In genomic region chr2:105403785-105404698, GRCh38 we compare ENCODE assay signal across 8 cellular contexts. TPM values are rescaled to one million over a fixed set of nuclear protein-coding genes. Genes with fewer than 3 reads are reported as not detected.
DNase-seq lines count a peak whose midpoint lies in the region; ATAC-seq and TF ChIP-seq lines count a peak whose summit lies in the region.

No MANE protein-coding gene starts in this region.

- peak overlapping the region; percentile 1; the same call in 1 of the 2 replicates for H3K4me3 ChIP-seq in AG10803 (ENCODE audit: low read length)
- no peak overlapping the region for H3K4me3 ChIP-seq in MM.1S (ENCODE audit: low read length)
- H3K4me3 ChIP-seq in breast epithelium, result peak overlapping the region in 1 of 3 donors; percentile 28
- H3K4me3 ChIP-seq in mucosa of rectum (ENCODE audit: low read length in 2 of 2), result peak overlapping the region in 1 of 2 donors; percentile 39

- H3K27me3 ChIP-seq in MM.1S (replicated peaks; ENCODE audit: insufficient read depth, low read length) (no peaks in the 10 kb centered on the region), breast epithelium (no peaks in the 10 kb centered on the region), mucosa of rectum (ENCODE audit: control insufficient read depth in 2 of 2, insufficient read depth in 2 of 2, low read length in 2 of 2) (peaks cover 0 to 5% of the 10 kb centered on the region in 2 donors)

- DNase-seq in AG10803 (ENCODE audit: low read depth) (peak; percentile 96), MM.1S (no peak), breast epithelium (ENCODE audit: low spot score in 2 of 2) (peak in 1 of 2 donors; percentile 76), GM13977 (ENCODE audit: low spot score) (no peak), hippocampal formation (lab: John Stamatoyannopoulos, UW) (no peak)
- DNase-seq in activated CD4-positive, alpha-beta T cell treated with anti-CD3 and anti-CD28 coated beads, Interleukin-2, amount 50 U/mL, for 4 hours, result no peak

- H3K9me3 ChIP-seq in MM.1S (replicated peaks; ENCODE audit: insufficient read depth, low read length), result no peaks in the 10 kb centered on the region
- H3K9me3 ChIP-seq in breast epithelium, result no peaks in the 10 kb centered on the region
- no peaks in the 10 kb centered on the region for H3K9me3 ChIP-seq in mucosa of rectum (ENCODE audit: control insufficient read depth in 2 of 2, low read length in 2 of 2)

- in situ Hi-C loops in GM13977 (cut with MboI; ENCODE audit: low pct_unique_long_range_greater_than_20kb, low sequenced_read_pairs, unreplicated experiment), result no loop called here

- no peaks in the 10 kb centered on the region for H4K20me1 ChIP-seq in MM.1S (ENCODE audit: insufficient read depth, low read length)

- TF ChIP-seq CTCF in AG10803 (conservative IDR thresholded peaks at IDR 0.05; ENCODE audit: low read length) (peak; percentile 57), MM.1S (IDR thresholded peaks at IDR 0.05; ENCODE audit: low read length) (peak; percentile 9; the same call in 1 of the 2 replicates), breast epithelium (IDR thresholded peaks at IDR 0.05) (no peak), GM13977 (IDR thresholded peaks at IDR 0.05; ENCODE audit: extremely low read depth, insufficient read depth, missing control alignments) (no peak)

- no peak overlapping the region for H3K27ac ChIP-seq in MM.1S (ENCODE audit: low read length)
- peak overlapping the region; percentile 81 to 90 for H3K27ac ChIP-seq in breast epithelium
- H3K27ac ChIP-seq in mucosa of rectum (ENCODE audit: low read depth in 2 of 2, low read length in 2 of 2), result peak overlapping the region; percentile 88 to 91

- H3K36me3 ChIP-seq in MM.1S (replicated peaks; ENCODE audit: insufficient read depth, low read length), result no peaks in the 10 kb centered on the region
- no peaks in the 10 kb centered on the region for H3K36me3 ChIP-seq in breast epithelium
- no peaks in the 10 kb centered on the region for H3K36me3 ChIP-seq in mucosa of rectum (ENCODE audit: control insufficient read depth in 2 of 2, insufficient read depth in 2 of 2, low read length in 2 of 2)

- H3K9me2 ChIP-seq in MM.1S (replicated peaks; ENCODE audit: insufficient read depth, low read length), result no peaks in the 10 kb centered on the region

- no peak overlapping the region for H2AFZ ChIP-seq in MM.1S (ENCODE audit: low read length)

- no peaks in the 10 kb centered on the region for H3K79me2 ChIP-seq in MM.1S (ENCODE audit: low read length)

- no peak overlapping the region for H3K9ac ChIP-seq in MM.1S (ENCODE audit: low read length)
- peak overlapping the region; percentile 18 to 52 for H3K9ac ChIP-seq in mucosa of rectum (ENCODE audit: low read depth in 1 of 2, low read length in 2 of 2)

- H3F3A ChIP-seq in MM.1S (ENCODE audit: insufficient read depth, low read length), result no peaks in the 10 kb centered on the region

- no peak for TF ChIP-seq POLR2A in breast epithelium (IDR thresholded peaks at IDR 0.05)

- no peak overlapping the region for H3K4me2 ChIP-seq in MM.1S (ENCODE audit: low read depth, low read length)

- intact Hi-C loops in breast epithelium (cut with DNase I; ENCODE audit: low total_unique reads), result no loop called here

- ATAC-seq in GM19328 (IDR thresholded peaks at IDR 0.05; ENCODE audit: unreplicated experiment), result no peak

- H3K4me1 ChIP-seq in MM.1S (ENCODE audit: low read length) (peaks cover 3% of the 10 kb centered on the region; the same call in 1 of the 2 replicates), breast epithelium (peaks cover 0 to 1% of the 10 kb centered on the region in 2 donors), mucosa of rectum (ENCODE audit: control insufficient read depth in 2 of 2, insufficient read depth in 2 of 2, low read length in 2 of 2) (peaks cover 14 to 35% of the 10 kb centered on the region in 2 donors)

RNA-seq across cellular contexts. Expression of gene FHL2, which starts 5.2 kb away (rescaled TPM):
- 100 to 1,000 TPM in 1 of 3 donors, 10 to 100 TPM in 2; 20.0 to 128 (median 98.2) TPM for total RNA-seq in breast epithelium

Comparison
In these comparisons a context has a peak if more than half of its experiments do, and no peak if none do; other contexts are left out.
1. CTCF ChIP-seq: peak in AG10803 (single experiment) and MM.1S (single experiment); none in breast epithelium (0 of 3) and GM13977 (single experiment).